Comparison of ENCODE assay signal across 9 cellular contexts in the genomic region with DNA sequence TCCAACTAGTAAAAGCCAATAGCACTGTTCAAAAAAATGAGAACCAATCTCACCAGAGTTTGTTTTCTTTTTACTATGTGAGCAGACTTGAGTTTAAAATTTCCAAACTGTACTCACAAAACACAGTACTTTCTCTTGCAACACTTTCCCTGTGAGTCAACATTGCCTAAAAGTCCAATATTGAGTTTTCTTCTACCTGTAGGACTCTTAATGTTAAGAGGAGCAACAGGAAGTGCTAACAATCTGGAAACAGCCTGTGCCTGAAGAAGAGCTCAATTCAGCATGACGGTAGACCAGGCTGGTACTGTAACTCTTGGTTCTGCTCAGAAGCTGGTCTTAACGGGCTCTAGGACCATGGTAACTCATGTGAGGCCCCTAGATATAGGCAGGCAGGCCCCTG.
DNase-seq lines count a peak whose midpoint lies in the region; ATAC-seq and TF ChIP-seq lines count a peak whose summit lies in the region.
"Had no signal": no experiment of that assay in that cellular context is flagged by ENCODE, and none has a peak within 500 bp of the region (broad histone marks: within the 10 kb centered on the region; RNA-seq: fewer than 3 reads in every experiment).

No MANE protein-coding gene starts in this region.

- H3K27me3 ChIP-seq in OCI-LY3 (ENCODE audit: low read depth, low read length) (no peaks in the 10 kb centered on the region), gastrocnemius medialis (no peaks in the 10 kb centered on the region)

- no peak for TF ChIP-seq POLR2A in gastrocnemius medialis (IDR thresholded peaks at IDR 0.05)

- H3K4me1 Mint-ChIP-seq in T-helper 2 cell treated with Interferon-gamma antibody and Interleukin-4, amounts not matched to agents 5 μg/mL and 100 μg/mL, for 36 hours (ENCODE audit: low read depth) = peaks cover 47% of the 10 kb centered on the region

- no peaks in the 10 kb centered on the region for H3K9me3 Mint-ChIP-seq in T-helper 2 cell treated with Interferon-gamma antibody and Interleukin-4, amounts not matched to agents 5 μg/mL and 100 μg/mL, for 36 hours
- H3K9me3 Mint-ChIP-seq: central memory CD8-positive, alpha-beta T cell had no signal

- in situ Hi-C loops in gastrocnemius medialis (cut with MboI; ENCODE audit: low sequenced_read_pairs in 4 of 4) = loop anchor here in 2 of 4 donors (10.0 to 25.0 kb wide), 2 partner anchors 92 to 104 kb away; no protein-coding TSS in a partner anchor

- no peaks in the 10 kb centered on the region for H3K36me3 Mint-ChIP-seq in T-helper 2 cell treated with Interferon-gamma antibody and Interleukin-4, amounts not matched to agents 5 μg/mL and 100 μg/mL, for 36 hours (ENCODE audit: low read depth)

- intact Hi-C loops in gastrocnemius medialis (cut with DNase I; ENCODE audit: low total_unique reads) = no loop called here

- H3K4me1 ChIP-seq in OCI-LY3 (ENCODE audit: low read length) = peaks cover 66% of the 10 kb centered on the region
- H3K4me1 ChIP-seq in gastrocnemius medialis = peaks cover 76 to 79% of the 10 kb centered on the region in 2 donors

- H3K9me3 ChIP-seq in OCI-LY3 (ENCODE audit: insufficient read depth, low read length) (no peaks in the 10 kb centered on the region), gastrocnemius medialis (no peaks in the 10 kb centered on the region)

- TF ChIP-seq CTCF in OCI-LY3 (IDR thresholded peaks at IDR 0.05; ENCODE audit: low read depth, low read length) (no peak), fibroblast of mammary gland (conservative IDR thresholded peaks at IDR 0.05; ENCODE audit: control insufficient read depth, insufficient read depth, low read depth, low read length) (no peak), gastrocnemius medialis (IDR thresholded peaks at IDR 0.05 in 4 of 5, conservative IDR thresholded peaks at IDR 0.05 in 1 of 5) (no peak)

- peaks cover 5% of the 10 kb centered on the region for H4K20me1 ChIP-seq in OCI-LY3 (ENCODE audit: insufficient read depth, low read length)

- H2AFZ ChIP-seq in OCI-LY3 (ENCODE audit: low read depth, low read length) = no peak overlapping the region

- H3K36me3 ChIP-seq in OCI-LY3 (replicated peaks; ENCODE audit: low read depth, low read length) (peaks cover 3% of the 10 kb centered on the region), gastrocnemius medialis (no peaks in the 10 kb centered on the region)

- H3K9ac ChIP-seq in OCI-LY3 (ENCODE audit: low read length) = peak overlapping the region; percentile 38; the same call in 1 of the 2 replicates

- ATAC-seq in gastrocnemius medialis (peak; percentile 27 to 48), GM21360 (IDR thresholded peaks at IDR 0.05; ENCODE audit: unreplicated experiment) (no peak), HG02759 (IDR thresholded peaks at IDR 0.05; ENCODE audit: unreplicated experiment) (no peak)

- H3K79me2 ChIP-seq in OCI-LY3 (ENCODE audit: low read length) = peaks cover 99% of the 10 kb centered on the region

- H3K4me3 ChIP-seq in OCI-LY3 (ENCODE audit: low read length) (no peak overlapping the region), fibroblast of mammary gland (ENCODE audit: control insufficient read depth, low read depth, low read length) (no peak overlapping the region), gastrocnemius medialis (no peak overlapping the region)

- H3K27me3 Mint-ChIP-seq in T-helper 2 cell treated with Interferon-gamma antibody and Interleukin-4, amounts not matched to agents 5 μg/mL and 100 μg/mL, for 36 hours (ENCODE audit: low read depth) = no peaks in the 10 kb centered on the region
- H3K27me3 Mint-ChIP-seq: central memory CD8-positive, alpha-beta T cell had no signal

- no peak overlapping the region for H3K4me3 Mint-ChIP-seq in T-helper 2 cell treated with Interferon-gamma antibody and Interleukin-4, amounts not matched to agents 5 μg/mL and 100 μg/mL, for 36 hours
- H3K4me3 Mint-ChIP-seq: central memory CD8-positive, alpha-beta T cell had no signal

- H3K4me2 ChIP-seq in OCI-LY3 (ENCODE audit: low read length) = peak overlapping the region; percentile 54

- peak overlapping the region; percentile 49 for H3K27ac Mint-ChIP-seq in T-helper 2 cell treated with Interferon-gamma antibody and Interleukin-4, amounts not matched to agents 5 μg/mL and 100 μg/mL, for 36 hours

- DNase-seq in T-helper 2 cell treated with Interferon-gamma antibody and Interleukin-4, amounts not matched to agents 5 μg/mL and 100 μg/mL, for 36 hours (ENCODE audit: low spot score) = no peak
- no peak for DNase-seq in T-helper 2 cell
- peak; percentile 60 for DNase-seq in fibroblast of mammary gland (ENCODE audit: low read depth)
- DNase-seq in gastrocnemius medialis = no peak
- DNase-seq in effector CD4-positive, alpha-beta T cell = no peak

- H3K27ac ChIP-seq in OCI-LY3 (ENCODE audit: low read length) (peak overlapping the region; percentile 57), gastrocnemius medialis (no peak overlapping the region)

Comparison
In these comparisons a context has a peak if more than half of its experiments do, and no peak if none do; other contexts are left out.
1. ATAC-seq: peak in gastrocnemius medialis (2 of 2); none in GM21360 (single experiment) and HG02759 (single experiment).